In genomic region chr17:7256766-7257456, GRCh38 we compare ENCODE assay signal across 22 cellular contexts. TPM values are rescaled to one million over a fixed set of nuclear protein-coding genes. Genes with fewer than 3 reads are reported as not detected.
DNase-seq lines count a peak whose midpoint lies in the region; TF ChIP-seq lines count a peak whose summit lies in the region.
"Had no signal": no experiment of that assay in that cellular context is flagged by ENCODE, and none has a peak within 500 bp of the region (broad histone marks: within the 10 kb centered on the region; RNA-seq: fewer than 3 reads in every experiment).

No MANE protein-coding gene starts in this region.

- no peak overlapping the region for H3K18ac ChIP-seq in H9 (ENCODE audit: insufficient read length, low read depth, low read length)

- H3K23me2 ChIP-seq in H9 (ENCODE audit: insufficient read length, low read depth, low read length, poor library complexity, severe bottlenecking) = peaks cover 12% of the 10 kb centered on the region

- TF ChIP-seq CTCF in H9 (conservative IDR thresholded peaks at IDR 0.05) (no peak), colonic mucosa (IDR thresholded peaks at IDR 0.05) (no peak), progenitor cell of endocrine pancreas (IDR thresholded peaks at IDR 0.05; ENCODE audit: unreplicated experiment) (no peak), GM13977 (IDR thresholded peaks at IDR 0.05; ENCODE audit: extremely low read depth, insufficient read depth, missing control alignments) (no peak)

- H3K9ac ChIP-seq in H9 (ENCODE audit: extremely low read depth, insufficient read length, low read length) = no peak overlapping the region
- H3K9ac ChIP-seq in colonic mucosa (ENCODE audit: low read depth in 2 of 2, low read length in 2 of 2) = peak overlapping the region in 1 of 2 donors; percentile 35

- peaks cover 8% of the 10 kb centered on the region; the same call in 1 of the 2 replicates for H3K79me2 ChIP-seq in H9 (ENCODE audit: insufficient read depth, low read length)

- H2AK5ac ChIP-seq in H9 (ENCODE audit: insufficient read length, low read length) = no peak overlapping the region

- H3K4me3 Mint-ChIP-seq in activated CD4-positive, alpha-beta T cell treated with anti-CD3 and anti-CD28 coated beads, Interleukin-2, amount 10 ng/mL, durations not matched to agents 24 days and 14 days = no peak overlapping the region
- no peak overlapping the region; a peak in 1 of 5 replicates for H3K4me3 Mint-ChIP-seq in H9
- no peak overlapping the region for H3K4me3 Mint-ChIP-seq in progenitor cell of endocrine pancreas (ENCODE audit: low read depth)
- H3K4me3 Mint-ChIP-seq: activated naive CD4-positive, alpha-beta T cell treated with anti-CD3 and anti-CD28 coated beads, Interleukin-2, amount 10 ng/mL, durations not matched to agents 7 days and 5 days; CD8-positive, alpha-beta T cell had no signal

- H3K27ac Mint-ChIP-seq in activated CD4-positive, alpha-beta T cell treated with anti-CD3 and anti-CD28 coated beads, Interleukin-2, amount 10 ng/mL, durations not matched to agents 24 days and 14 days = peak overlapping the region; percentile 53
- H3K27ac Mint-ChIP-seq in H9 (peak overlapping the region; percentile 19 to 92 (median 77); a peak in 5 of 7 replicates), progenitor cell of endocrine pancreas (peak overlapping the region; percentile 78)
- H3K27ac Mint-ChIP-seq: activated naive CD4-positive, alpha-beta T cell treated with anti-CD3 and anti-CD28 coated beads, Interleukin-2, amount 10 ng/mL, durations not matched to agents 7 days and 5 days; CD8-positive, alpha-beta T cell had no signal

- intact Hi-C loops in activated CD4-positive, alpha-beta T cell treated with anti-CD3 and anti-CD28 coated beads, Interleukin-2, amount 10 ng/mL, durations not matched to agents 24 days and 14 days (cut with micrococcal nuclease) = no loop called here
- intact Hi-C loops in colonic mucosa (cut with DNase I) = no loop called here

- peaks cover 25% of the 10 kb centered on the region for H3K4me1 Mint-ChIP-seq in activated CD4-positive, alpha-beta T cell treated with anti-CD3 and anti-CD28 coated beads, Interleukin-2, amount 10 ng/mL, durations not matched to agents 24 days and 14 days
- peaks cover 12 to 25% of the 10 kb centered on the region in 2 experiments for H3K4me1 Mint-ChIP-seq in H9
- peaks cover 30% of the 10 kb centered on the region for H3K4me1 Mint-ChIP-seq in progenitor cell of endocrine pancreas (ENCODE audit: low read depth)

- no peak overlapping the region for H2AFZ ChIP-seq in H9 (ENCODE audit: low read length)

- H3K36me3 Mint-ChIP-seq in activated CD4-positive, alpha-beta T cell treated with anti-CD3 and anti-CD28 coated beads, Interleukin-2, amount 10 ng/mL, durations not matched to agents 24 days and 14 days (ENCODE audit: low read depth) = peaks cover 51% of the 10 kb centered on the region
- H3K36me3 Mint-ChIP-seq in H9 (ENCODE audit: insufficient read depth in 1 of 3, low read depth in 3 of 3) (peaks cover 22 to 67% (median 60%) of the 10 kb centered on the region in 3 experiments), progenitor cell of endocrine pancreas (ENCODE audit: insufficient read depth) (peaks cover 13% of the 10 kb centered on the region)

- H4K91ac ChIP-seq in H9 (ENCODE audit: insufficient read length, low read depth, low read length) = no peak overlapping the region

- peaks cover 3% of the 10 kb centered on the region for H3K27me3 Mint-ChIP-seq in activated CD4-positive, alpha-beta T cell treated with anti-CD3 and anti-CD28 coated beads, Interleukin-2, amount 10 ng/mL, durations not matched to agents 24 days and 14 days
- H3K27me3 Mint-ChIP-seq in H9 (ENCODE audit: low read depth) (peaks cover 2% of the 10 kb centered on the region), progenitor cell of endocrine pancreas (no peaks in the 10 kb centered on the region)

- H4K8ac ChIP-seq in H9 (replicated peaks; ENCODE audit: insufficient read length, low read depth, low read length) = no peak overlapping the region

- H3T11ph ChIP-seq in H9 (ENCODE audit: low read length) = no peak overlapping the region

- no peak overlapping the region for H2BK15ac ChIP-seq in H9 (ENCODE audit: low read depth, low read length)

- no peak overlapping the region for H2BK120ac ChIP-seq in H9 (ENCODE audit: low read depth, low read length, poor library complexity, severe bottlenecking)

- no peaks in the 10 kb centered on the region for H3K79me1 ChIP-seq in H9 (ENCODE audit: insufficient read depth, low read depth, low read length, poor library complexity, severe bottlenecking)

- H3K9me3 ChIP-seq in H9 (ENCODE audit: control insufficient read depth, low read depth, low read length) = no peaks in the 10 kb centered on the region
- no peaks in the 10 kb centered on the region for H3K9me3 ChIP-seq in colonic mucosa
- H3K9me3 ChIP-seq: heart right ventricle, prostate gland had no signal

- no peaks in the 10 kb centered on the region for H3K9me3 Mint-ChIP-seq in activated CD4-positive, alpha-beta T cell treated with anti-CD3 and anti-CD28 coated beads, Interleukin-2, amount 10 ng/mL, durations not matched to agents 24 days and 14 days
- H3K9me3 Mint-ChIP-seq in H9 = no peaks in the 10 kb centered on the region
- no peaks in the 10 kb centered on the region for H3K9me3 Mint-ChIP-seq in progenitor cell of endocrine pancreas (ENCODE audit: low read depth)
- H3K9me3 Mint-ChIP-seq: activated naive CD4-positive, alpha-beta T cell treated with anti-CD3 and anti-CD28 coated beads, Interleukin-2, amount 10 ng/mL, durations not matched to agents 7 days and 5 days; CD8-positive, alpha-beta T cell had no signal

- no peak overlapping the region for H3K23ac ChIP-seq in H9 (ENCODE audit: insufficient read length, low read depth, low read length)

- H3K4me2 ChIP-seq in H9 (ENCODE audit: insufficient read depth, insufficient read length, low read length) = no peak overlapping the region

- peaks cover 4% of the 10 kb centered on the region for H3K36me3 ChIP-seq in colonic mucosa
- H3K36me3 ChIP-seq: prostate gland had no signal

- H2BK20ac ChIP-seq in H9 (ENCODE audit: low read depth, low read length, poor library complexity, severe bottlenecking) = no peak overlapping the region

- H2BK12ac ChIP-seq in H9 (ENCODE audit: insufficient read length, low read depth, low read length) = no peak overlapping the region

- H3K27me3 ChIP-seq in H9 (ENCODE audit: insufficient read depth, low read length) (no peaks in the 10 kb centered on the region), colonic mucosa (no peaks in the 10 kb centered on the region)

- H3K56ac ChIP-seq in H9 (ENCODE audit: insufficient read length, low read depth, low read length) = no peak overlapping the region

- H2BK5ac ChIP-seq in H9 (ENCODE audit: insufficient read length, low read length) = no peak overlapping the region

- in situ Hi-C loops in GM13977 (cut with MboI; ENCODE audit: low pct_unique_long_range_greater_than_20kb, low sequenced_read_pairs, unreplicated experiment) = no loop called here

- no peak overlapping the region for H4K5ac ChIP-seq in H9 (ENCODE audit: insufficient read length, low read depth, low read length)

- H3K27ac ChIP-seq in H9 (ENCODE audit: insufficient read length, low read depth, low read length) = no peak overlapping the region
- peak overlapping the region; percentile 93 for H3K27ac ChIP-seq in colonic mucosa
- H3K27ac ChIP-seq: heart right ventricle, SK-N-MC had no signal

- H3K4me3 ChIP-seq in colonic mucosa = no peak overlapping the region
- H3K4me3 ChIP-seq: heart right ventricle, prostate gland, SK-N-MC had no signal

- H3K4me1 ChIP-seq in H9 (ENCODE audit: insufficient read depth, low read length) (peaks cover 4% of the 10 kb centered on the region; the same call in 1 of the 2 replicates), colonic mucosa (peaks cover 5% of the 10 kb centered on the region)

- WGBS in H9 (ENCODE audit: extremely low coverage, insufficient read length, low lambda C conversion rate) = no CpG with 5 or more reads among the region's 8 CpGs

- H3K14ac ChIP-seq in H9 (ENCODE audit: insufficient read depth, low read length) = no peak overlapping the region

- H3K4ac ChIP-seq in H9 (ENCODE audit: low read depth, low read length) = no peak overlapping the region

- no peaks in the 10 kb centered on the region for H4K20me1 ChIP-seq in H9 (ENCODE audit: control insufficient read depth, insufficient read depth, insufficient read length)

- no peak for DNase-seq in activated CD4-positive, alpha-beta T cell treated with anti-CD3 and anti-CD28 coated beads, Interleukin-2, amount 10 ng/mL, durations not matched to agents 24 days and 14 days
- DNase-seq in activated CD4-positive, alpha-beta T cell treated with anti-CD3 and anti-CD28 coated beads, Interleukin-2, amount 50 U/mL, for 48 hours = no peak
- DNase-seq in H9 (no peak), colonic mucosa (no peak), progenitor cell of endocrine pancreas (ENCODE audit: low spot score, unreplicated experiment) (no peak), HT-29 (ENCODE audit: low spot score) (no peak), GM13977 (ENCODE audit: low spot score) (no peak)
- DNase-seq in NK-92 treated with Interleukin-12 subunit alpha and Interleukin-12 subunit beta, amount 100 ng/mL, for 24 hours (lab: John Stamatoyannopoulos, UW) = no peak
- DNase-seq: CD8-positive, alpha-beta T cell; DMS153; effector memory CD4-positive, alpha-beta T cell; heart right ventricle; NCI-H2029 treated with DMSO at 0.1 percent for 48 hours; NCI-H2227 treated with DMSO at 0.1 percent for 48 hours; NCI-H69; RPMI8226; stimulated activated naive CD4-positive, alpha-beta T cell treated with Interleukin-2 at 50 U/mL for 16 hours had no signal

RNA-seq across cellular contexts. Expression of gene ELP5, which starts 4.9 kb away (rescaled TPM):
- 74.3 and 76.8 TPM in 2 replicates for total RNA-seq in activated CD4-positive, alpha-beta T cell treated with anti-CD3 and anti-CD28 coated beads, Interleukin-2, amount 10 ng/mL, durations not matched to agents 24 days and 14 days
- total RNA-seq in H9 (2021) = 46.5 and 49.6 TPM in 2 replicates
- total RNA-seq in colonic mucosa = 10 to 100 TPM; 34.4 to 77.9 TPM
- total RNA-seq in progenitor cell of endocrine pancreas = 42.3 and 45.0 TPM in 2 replicates
- 46.5 and 46.7 TPM in 2 replicates for total RNA-seq in HT-29 (2014; rRNA removed; shearing (Covaris generic))

RNA-seq across cellular contexts. Expression of gene CLDN7, which starts 5.4 kb away (rescaled TPM):
- 0.31 and 0.40 TPM in 2 replicates for total RNA-seq in activated CD4-positive, alpha-beta T cell treated with anti-CD3 and anti-CD28 coated beads, Interleukin-2, amount 10 ng/mL, durations not matched to agents 24 days and 14 days
- total RNA-seq in H9 (2021) = 174 and 177 TPM in 2 replicates
- total RNA-seq in colonic mucosa = 100 to 1,000 TPM; 798 to 919 TPM
- total RNA-seq in progenitor cell of endocrine pancreas = 137 and 147 TPM in 2 replicates
- 383 and 429 TPM in 2 replicates for total RNA-seq in HT-29 (2014; rRNA removed; shearing (Covaris generic))
- total RNA-seq: A172, H4 had no signal

RNA-seq across cellular contexts. Expression of gene CTDNEP1, which starts 5.4 kb away (rescaled TPM):
- 188 and 190 TPM in 2 replicates for total RNA-seq in activated CD4-positive, alpha-beta T cell treated with anti-CD3 and anti-CD28 coated beads, Interleukin-2, amount 10 ng/mL, durations not matched to agents 24 days and 14 days
- total RNA-seq in H9 (2021) = 134 and 141 TPM in 2 replicates
- total RNA-seq in colonic mucosa = 100 to 1,000 TPM; 124 to 145 TPM
- total RNA-seq in progenitor cell of endocrine pancreas = 134 and 137 TPM in 2 replicates
- total RNA-seq in HT-29 (2014; rRNA removed; shearing (Covaris generic)) = 32.8 and 51.4 TPM in 2 replicates

RNA-seq across cellular contexts. Expression of gene GABARAP, which starts 14.7 kb away (rescaled TPM):
- 124 and 126 TPM in 2 replicates for total RNA-seq in activated CD4-positive, alpha-beta T cell treated with anti-CD3 and anti-CD28 coated beads, Interleukin-2, amount 10 ng/mL, durations not matched to agents 24 days and 14 days
- total RNA-seq in H9 (2021) (261 and 266 TPM in 2 replicates), colonic mucosa (100 to 1,000 TPM; 378 to 513 TPM), progenitor cell of endocrine pancreas (447 and 466 TPM in 2 replicates)
- 72.3 and 84.0 TPM in 2 replicates for total RNA-seq in HT-29 (2014; rRNA removed; shearing (Covaris generic))

RNA-seq across cellular contexts. Expression of gene PHF23, which starts 17.7 kb away (rescaled TPM):
- total RNA-seq in activated CD4-positive, alpha-beta T cell treated with anti-CD3 and anti-CD28 coated beads, Interleukin-2, amount 10 ng/mL, durations not matched to agents 24 days and 14 days = 46.2 and 51.7 TPM in 2 replicates
- total RNA-seq in H9 (2021) = 105 and 110 TPM in 2 replicates
- 10 to 100 TPM; 29.8 to 38.6 TPM for total RNA-seq in colonic mucosa
- total RNA-seq in progenitor cell of endocrine pancreas = 66.9 and 73.7 TPM in 2 replicates
- total RNA-seq in HT-29 (2014; rRNA removed; shearing (Covaris generic)) = 29.3 and 31.7 TPM in 2 replicates

Comparison
In these comparisons a context has a peak if more than half of its experiments do, and no peak if none do; other contexts are left out.
1. RNA of gene CLDN7, which starts 5.4 kb away (total RNA-seq): 798 to 919 TPM in colonic mucosa, 383 to 429 TPM in HT-29, 174 to 177 TPM in H9 and 137 to 147 TPM in progenitor cell of endocrine pancreas; 0.31 to 0.40 TPM in activated CD4-positive, alpha-beta T cell treated with anti-CD3 and anti-CD28 coated beads, Interleukin-2, amount 10 ng/mL, durations not matched to agents 24 days and 14 days; every median in the first group is over 10 times any median in the second.
2. Peak in every context shown above with its lines, with median percentiles within 50 percentile points of each other: H3K27ac Mint-ChIP-seq.